Comparison of ENCODE assay signal across 24 cellular contexts in genomic region chr12:12628013-12628412, GRCh38. TPM values are rescaled to one million over a fixed set of nuclear protein-coding genes. Genes with fewer than 3 reads are reported as not detected.
DNase-seq lines count a peak whose midpoint lies in the region; ATAC-seq and TF ChIP-seq lines count a peak whose summit lies in the region.
"Had no signal": no experiment of that assay in that cellular context is flagged by ENCODE, and none has a peak within 500 bp of the region (broad histone marks: within the 10 kb centered on the region; RNA-seq: fewer than 3 reads in every experiment).

No MANE protein-coding gene starts in this region.

- H3K27me3 ChIP-seq in IMR-90 (ENCODE audit: control insufficient read depth, insufficient read depth, low read length) = no peaks in the 10 kb centered on the region
- no peaks in the 10 kb centered on the region for H3K27me3 ChIP-seq in mesenchymal stem cell (ENCODE audit: control insufficient read depth in 1 of 2, insufficient read depth in 1 of 2, low read length in 2 of 2)
- H3K27me3 ChIP-seq: esophagus muscularis mucosa, ovary, right lobe of liver, stomach, tibial artery had no signal

- POLR2A ChIA-PET in IMR-90 (lab: Charles Lee; ENCODE audit: unreplicated experiment) = no interaction called here

- in situ Hi-C loops in IMR-90 (cut with MboI; ENCODE audit: low sequenced_read_pairs) = no loop called here

- H4K91ac ChIP-seq in IMR-90 (ENCODE audit: insufficient read depth, low read depth, low read length) = no peak overlapping the region
- no peak overlapping the region for H4K91ac ChIP-seq in mesenchymal stem cell (ENCODE audit: low read length)

- BruUV-seq in IMR-90 (replicated peaks; lab: Mats Ljungman, UMichigan) = no TSS peak

- H2AK5ac ChIP-seq in IMR-90 (ENCODE audit: low read depth, low read length) (no peak overlapping the region), mesenchymal stem cell (ENCODE audit: low read length, severe bottlenecking) (no peak overlapping the region)

- H3K14ac ChIP-seq in IMR-90 (replicated peaks; ENCODE audit: low read depth, low read length) (no peak overlapping the region), mesenchymal stem cell (ENCODE audit: low read length in 2 of 2) (no peak overlapping the region)

- TF ChIP-seq RAD21 in IMR-90 (IDR thresholded peaks at IDR 0.05; ENCODE audit: low read length) = no peak

- H3K4me3 ChIP-seq in IMR-90 (ENCODE audit: insufficient read depth, low read depth, low read length) = no peak overlapping the region
- no peak overlapping the region for H3K4me3 ChIP-seq in mesenchymal stem cell (ENCODE audit: insufficient read depth in 1 of 2, low read depth in 1 of 2, low read length in 2 of 2)
- H3K4me3 ChIP-seq: esophagus muscularis mucosa, ovary, right lobe of liver, stomach, tibial artery had no signal

- H3K18ac ChIP-seq in IMR-90 (ENCODE audit: low read depth, low read length) (no peak overlapping the region), mesenchymal stem cell (ENCODE audit: low read depth in 1 of 2, low read length in 2 of 2) (no peak overlapping the region)

- no peak overlapping the region for H2BK12ac ChIP-seq in mesenchymal stem cell (ENCODE audit: low read length in 2 of 2)

- H4K20me1 ChIP-seq in IMR-90 (ENCODE audit: insufficient read depth, low read length) = peaks cover 10% of the 10 kb centered on the region; the same call in 1 of the 2 replicates

- H2AFZ ChIP-seq in IMR-90 (replicated peaks; ENCODE audit: low read length, poor library complexity) (no peak overlapping the region), mesenchymal stem cell (ENCODE audit: low read depth, low read length) (no peak overlapping the region)

- H3K4me2 ChIP-seq in IMR-90 (ENCODE audit: low read depth, low read length) = no peak overlapping the region
- no peak overlapping the region for H3K4me2 ChIP-seq in mesenchymal stem cell (ENCODE audit: low read length, poor library complexity, severe bottlenecking)

- no peak for TF ChIP-seq CTCF in IMR-90 (conservative IDR thresholded peaks at IDR 0.05; ENCODE audit: low read depth, low read length)

- no peak overlapping the region for H3K23ac ChIP-seq in IMR-90 (ENCODE audit: low read depth, low read length)
- no peak overlapping the region for H3K23ac ChIP-seq in mesenchymal stem cell (ENCODE audit: low read length in 2 of 2)

- H3K4me1 ChIP-seq in IMR-90 (ENCODE audit: control insufficient read depth, insufficient read depth, low read length) (no peaks in the 10 kb centered on the region), mesenchymal stem cell (ENCODE audit: control insufficient read depth, insufficient read depth, low read depth, low read length) (no peaks in the 10 kb centered on the region)

- DNase-seq in GM03348 (ENCODE audit: low spot score) (peak; percentile 11), IMR-90 (peak; percentile 38), astrocyte of the hippocampus (ENCODE audit: low read depth, low spot score) (peak; percentile 20), mesenchymal stem cell (peak; percentile 20), Ammon's horn (ENCODE audit: low spot score) (no peak)
- DNase-seq in stimulated activated CD4-positive, alpha-beta T cell treated with anti-CD3 and anti-CD28 coated beads, Interleukin-4, amount 100 ng/mL, for 4 hours = no peak
- DNase-seq: activated CD4-positive, alpha-beta T cell treated with anti-CD3 and anti-CD28 coated beads, Interleukin-2, amount 50 U/mL, for 4 hours; activated gamma-delta T cell; CD8-positive, alpha-beta T cell; cortex of kidney; endodermal cell; Kasumi-1; kidney; NCI-H2227 treated with DMSO at 0.1 percent for 48 hours; ovary; right lobe of liver; stimulated activated CD4-positive, alpha-beta T cell treated with anti-CD3 and anti-CD28 coated beads, Interleukin-15, amount 100 ng/mL, for 24 hours; stimulated activated CD8-positive, alpha-beta memory T cell treated with anti-CD3 and anti-CD28 coated beads, Interleukin-4, amount 100 ng/mL, for 48 hours; stomach; T-helper 9 cell; tibial artery had no signal

- no peak overlapping the region for H2BK20ac ChIP-seq in IMR-90 (ENCODE audit: low read depth, low read length)

- intact Hi-C loops in IMR-90 (cut with micrococcal nuclease) = no loop called here

- H4K5ac ChIP-seq in IMR-90 (ENCODE audit: low read depth, low read length) = no peak overlapping the region

- no peaks in the 10 kb centered on the region for H3K9me1 ChIP-seq in IMR-90 (ENCODE audit: insufficient read depth, low read length)

- no peak overlapping the region for H3K27ac ChIP-seq in IMR-90 (ENCODE audit: insufficient read depth, low read length)
- H3K27ac ChIP-seq in mesenchymal stem cell (ENCODE audit: low read length, poor library complexity, severe bottlenecking) = no peak overlapping the region
- H3K27ac ChIP-seq: esophagus muscularis mucosa, ovary, right lobe of liver, stomach, tibial artery had no signal

- H2BK15ac ChIP-seq in IMR-90 (ENCODE audit: low read depth, low read length) = no peak overlapping the region
- H2BK15ac ChIP-seq in mesenchymal stem cell (ENCODE audit: low read depth, poor library complexity, severe bottlenecking) = no peak overlapping the region

- no peak overlapping the region for H4K8ac ChIP-seq in IMR-90 (ENCODE audit: low read depth in 2 of 2, low read length in 2 of 2)
- no peak overlapping the region for H4K8ac ChIP-seq in mesenchymal stem cell (ENCODE audit: low read length)

- no peak overlapping the region for H2AK9ac ChIP-seq in IMR-90 (replicated peaks; ENCODE audit: low read depth, low read length, poor library complexity)

- WGBS in IMR-90 (ENCODE audit: extremely low coverage in 2 of 2, insufficient read length in 1 of 2), 2 experiments = no CpG with 5 or more reads among the region's 4 CpGs
- 93% methylated on average over 4 of the region's 4 CpGs for WGBS in mesenchymal stem cell

- TF ChIP-seq POLR2A in IMR-90 (IDR thresholded peaks at IDR 0.05; ENCODE audit: low read depth, low read length) = no peak

- CTCF ChIA-PET in IMR-90 (lab: Yijun Ruan, JAX) = no interaction called here

- ATAC-seq in IMR-90 (ENCODE audit: low read depth) (peak; percentile 42), HG03521 (IDR thresholded peaks at IDR 0.05; ENCODE audit: unreplicated experiment) (no peak)
- ATAC-seq: CD8-positive, alpha-beta T cell; right lobe of liver; WTC11 had no signal

- H3K36me3 ChIP-seq in IMR-90 (ENCODE audit: control insufficient read depth, insufficient read depth, low read length) (0 out of 2 replicates have a peak, but pooled peaks cover 4% of the 10 kb centered on the region), mesenchymal stem cell (ENCODE audit: control insufficient read depth in 1 of 2, insufficient read depth in 2 of 2, low read depth in 1 of 2, low read length in 2 of 2) (peaks cover 5 to 14% of the 10 kb centered on the region in 2 experiments)
- H3K36me3 ChIP-seq: ovary, right lobe of liver had no signal

- no peak overlapping the region for H3K9ac ChIP-seq in IMR-90 (ENCODE audit: low read depth, low read length)
- no peak overlapping the region for H3K9ac ChIP-seq in mesenchymal stem cell (ENCODE audit: low read length)

- H2BK5ac ChIP-seq in IMR-90 (ENCODE audit: low read depth, low read length, poor library complexity, severe bottlenecking) (no peak overlapping the region), mesenchymal stem cell (ENCODE audit: low read depth, low read length, poor library complexity, severe bottlenecking) (no peak overlapping the region)

- H3K79me1 ChIP-seq in IMR-90 (ENCODE audit: low read depth in 1 of 2, low read length in 2 of 2) (peaks cover 12 to 31% of the 10 kb centered on the region in 2 experiments), mesenchymal stem cell (replicated peaks; ENCODE audit: low read length, poor library complexity, severe bottlenecking) (peaks cover 26% of the 10 kb centered on the region)

- dilution Hi-C loops in IMR-90 (cut with HindIII; ENCODE audit: low sequenced_read_pairs, unreplicated experiment) = no loop called here

- peaks cover 3% of the 10 kb centered on the region for H3K9me3 ChIP-seq in IMR-90 (ENCODE audit: control insufficient read depth, insufficient read depth, low read length)
- peaks cover 3% of the 10 kb centered on the region for H3K9me3 ChIP-seq in mesenchymal stem cell (ENCODE audit: control insufficient read depth, low read length)
- H3K9me3 ChIP-seq: ovary, right lobe of liver, stomach, tibial artery had no signal

- no peak overlapping the region for H2BK120ac ChIP-seq in IMR-90 (ENCODE audit: low read depth, low read length)
- no peak overlapping the region for H2BK120ac ChIP-seq in mesenchymal stem cell (ENCODE audit: low read depth, low read length)

- H3K4ac ChIP-seq in IMR-90 (ENCODE audit: low read depth, low read length) (no peak overlapping the region), mesenchymal stem cell (ENCODE audit: low read depth in 1 of 2, low read length in 2 of 2) (no peak overlapping the region)

- H3K56ac ChIP-seq in IMR-90 (ENCODE audit: extremely low read depth, insufficient read depth, low read length) = no peak overlapping the region

TF ChIP-seq in IMR-90, 13 proteins besides CTCF, POLR2A, EP300 and RAD21 (continues in another document):
- no peak for TF ChIP-seq ELK1 (IDR thresholded peaks at IDR 0.05; ENCODE audit: borderline replicate concordance, low read depth, low read length)
- no peak for TF ChIP-seq MAZ (IDR thresholded peaks at IDR 0.05; ENCODE audit: borderline replicate concordance, low read depth, low read length)
- TF ChIP-seq CHD1 (IDR thresholded peaks at IDR 0.05; ENCODE audit: low read depth, low read length) = no peak
- no peak for TF ChIP-seq SMC3 (IDR thresholded peaks at IDR 0.05; ENCODE audit: low read depth, low read length)
- TF ChIP-seq MXI1 (IDR thresholded peaks at IDR 0.05; ENCODE audit: borderline replicate concordance, low read depth, low read length) = no peak
- TF ChIP-seq RCOR1 (IDR thresholded peaks at IDR 0.05; ENCODE audit: insufficient replicate concordance, low read length) = no peak
- no peak for TF ChIP-seq CEBPB (IDR thresholded peaks at IDR 0.05; ENCODE audit: low read depth, low read length)
- no peak for TF ChIP-seq BHLHE40 (IDR thresholded peaks at IDR 0.05; ENCODE audit: low read depth, low read length)
- no peak for TF ChIP-seq RFX5 (IDR thresholded peaks at IDR 0.05; ENCODE audit: low read depth, low read length)
- no peak for TF ChIP-seq MAFK (IDR thresholded peaks at IDR 0.05; ENCODE audit: low read depth, low read length)

RNA-seq across cellular contexts. Expression of gene CREBL2, which starts 16.3 kb away (rescaled TPM):
- 19.0 and 32.5 TPM in 2 replicates for total RNA-seq in IMR-90 (2012; rRNA removed)
- 10.4 and 11.5 TPM in 2 replicates for polyA plus RNA-seq in IMR-90 (2012; rRNA removed)
- polyA plus RNA-seq in IMR-90 (2012; cell fraction: cytosol; rRNA removed) = 3.6 and 3.7 TPM in 2 replicates
- polyA plus RNA-seq in IMR-90 (2012; cell fraction: nucleus; rRNA removed; ENCODE audit: low replicate concordance) = 1.3 and 5.0 TPM in 2 replicates
- 18.3 TPM for polyA plus RNA-seq in mesenchymal stem cell (2013, experiment 1 of 2)
- 19.9 TPM for polyA plus RNA-seq in mesenchymal stem cell (2013, experiment 2 of 2)

Comparison
In these comparisons a context has a peak if more than half of its experiments do, and no peak if none do; other contexts are left out.
1. DNase-seq: peak in GM03348 (single experiment), IMR-90 (single experiment), astrocyte of the hippocampus (single experiment) and mesenchymal stem cell (single experiment); none in Ammon's horn (single experiment) and stimulated activated CD4-positive, alpha-beta T cell treated with anti-CD3 and anti-CD28 coated beads, Interleukin-4, amount 100 ng/mL, for 4 hours (0 of 2).